27 cellular contexts compared by ENCODE assay signal in the genomic region with DNA sequence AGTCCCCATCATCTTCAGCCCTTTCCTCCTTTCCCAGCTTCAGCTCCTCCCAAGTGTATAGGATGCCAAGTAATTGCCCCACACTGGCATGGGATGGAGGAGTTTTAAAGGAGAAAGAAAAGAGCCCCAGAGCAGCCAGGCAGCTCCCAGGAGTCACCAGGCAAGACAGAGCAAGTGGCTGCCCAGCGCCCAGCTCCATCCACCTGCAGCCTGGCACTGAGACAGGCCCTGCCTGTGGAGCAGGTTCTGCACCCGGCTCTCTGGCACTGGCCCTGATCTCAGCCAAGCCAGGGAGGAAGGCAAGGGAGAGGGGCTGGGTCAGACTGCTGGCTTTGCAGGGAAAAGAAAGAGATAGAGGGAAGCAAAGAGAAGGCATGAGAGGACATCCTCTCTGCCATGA. TPM values are rescaled to one million over a fixed set of nuclear protein-coding genes. Genes with fewer than 3 reads are reported as not detected.
A peak's percentile ranks its signal among the peaks of the same experiment; 100 is the strongest.
DNase-seq lines count a peak whose midpoint lies in the region; ATAC-seq, FAIRE-seq and TF ChIP-seq lines count a peak whose summit lies in the region.
"Had no signal": no experiment of that assay in that cellular context is flagged by ENCODE, and none has a peak within 500 bp of the region (broad histone marks: within the 10 kb centered on the region; RNA-seq: fewer than 3 reads in every experiment).

No MANE protein-coding gene starts in this region.

- no peaks in the 10 kb centered on the region for H4K20me1 ChIP-seq in osteoblast (ENCODE audit: insufficient read depth, low read length)

- H3K79me2 ChIP-seq in osteoblast (ENCODE audit: insufficient read depth, low read length), result no peaks in the 10 kb centered on the region

- H3K9me3 Mint-ChIP-seq in progenitor cell of endocrine pancreas (ENCODE audit: low read depth), result no peaks in the 10 kb centered on the region
- H3K9me3 Mint-ChIP-seq: activated T-helper 1 cell treated with anti-CD3 and anti-CD28 coated beads, Interleukin-12 subunit alpha, Interleukin-12 subunit beta, Interleukin-2, Interleukin-4 antibody, amounts not matched to agents 30 ng/mL and 10 ng/mL and 1 ng/mL, durations not matched to agents 14 hours and 24 hours and 36 hours; CD8-positive, alpha-beta T cell; natural killer cell had no signal

- H3K4me1 Mint-ChIP-seq in T-helper 17 cell, result peaks cover 2% of the 10 kb centered on the region
- H3K4me1 Mint-ChIP-seq in progenitor cell of endocrine pancreas (ENCODE audit: low read depth), result peaks cover 15% of the 10 kb centered on the region
- H3K4me1 Mint-ChIP-seq: activated CD4-positive, alpha-beta T cell treated with anti-CD3 and anti-CD28 coated beads for 36 hours; activated CD8-positive, alpha-beta memory T cell treated with anti-CD3 and anti-CD28 coated beads, Interleukin-2, amount 10 ng/mL, durations not matched to agents 7 days and 5 days; natural killer cell had no signal

- H2AFZ ChIP-seq in osteoblast (ENCODE audit: low read length), result no peak overlapping the region

- DNase-seq in T-helper 17 cell, result no peak
- peak; percentile 58 for DNase-seq in osteoblast (ENCODE audit: insufficient read length, low spot score, missing footprints)
- DNase-seq in progenitor cell of endocrine pancreas (ENCODE audit: low spot score, unreplicated experiment), result no peak
- no peak for DNase-seq in RCC 7860 (ENCODE audit: low spot score)
- DNase-seq: activated CD4-positive, alpha-beta T cell treated with anti-CD3 and anti-CD28 coated beads for 36 hours; activated CD8-positive, alpha-beta memory T cell treated with anti-CD3 and anti-CD28 coated beads, Interleukin-2, amount 10 ng/mL, durations not matched to agents 7 days and 5 days; CD8-positive, alpha-beta T cell; cerebellar nuclear complex; GF-D8; HCEC 1CT; KG1; mesendoderm; MV-4-11; natural killer cell; NCI-H1694 treated with DMSO at 0.1 percent for 48 hours had no signal

- FAIRE-seq in RCC 7860 (lab: Jason Lieb, UNC), result no peak
- FAIRE-seq: kidney had no signal

- no peak overlapping the region for H3K4me2 ChIP-seq in osteoblast (ENCODE audit: insufficient read depth, low read length)

- no peak for ATAC-seq in T-helper 17 cell
- peak; percentile 89 for ATAC-seq in esophagus mucosa
- no peak for ATAC-seq in HG03135 (IDR thresholded peaks at IDR 0.05; ENCODE audit: unreplicated experiment)
- ATAC-seq: activated CD4-positive, alpha-beta T cell treated with anti-CD3 and anti-CD28 coated beads for 36 hours; activated CD8-positive, alpha-beta memory T cell treated with anti-CD3 and anti-CD28 coated beads, Interleukin-2, amount 10 ng/mL, durations not matched to agents 7 days and 5 days; CD8-positive, alpha-beta T cell; natural killer cell; Right ventricle myocardium inferior; sciatic nerve had no signal

- H3K36me3 Mint-ChIP-seq in T-helper 17 cell (ENCODE audit: low read depth) (no peaks in the 10 kb centered on the region), progenitor cell of endocrine pancreas (ENCODE audit: insufficient read depth) (no peaks in the 10 kb centered on the region)
- H3K36me3 Mint-ChIP-seq: activated CD8-positive, alpha-beta memory T cell treated with anti-CD3 and anti-CD28 coated beads, Interleukin-2, amount 10 ng/mL, durations not matched to agents 7 days and 5 days; activated naive CD8-positive, alpha-beta T cell; CD8-positive, alpha-beta T cell; natural killer cell had no signal

- H3K4me1 ChIP-seq in osteoblast (ENCODE audit: insufficient read depth, low read length), result peaks cover 15% of the 10 kb centered on the region
- no peaks in the 10 kb centered on the region for H3K4me1 ChIP-seq in urinary bladder (ENCODE audit: insufficient read depth)

- H3K36me3 ChIP-seq in osteoblast (ENCODE audit: insufficient read depth, low read length) (no peaks in the 10 kb centered on the region), urinary bladder (ENCODE audit: insufficient read depth) (no peaks in the 10 kb centered on the region)
- H3K36me3 ChIP-seq: ascending aorta, esophagus muscularis mucosa had no signal

- H3K27ac ChIP-seq in osteoblast (ENCODE audit: low read depth, low read length), result no peak overlapping the region
- H3K27ac ChIP-seq in urinary bladder (ENCODE audit: low read depth), result peak overlapping the region; percentile 38
- H3K27ac ChIP-seq: ascending aorta, esophagus muscularis mucosa had no signal

- H3K4me3 ChIP-seq in osteoblast (ENCODE audit: insufficient read depth, low read length) (no peak overlapping the region), urinary bladder (ENCODE audit: low read depth, low read length) (no peak overlapping the region)
- H3K4me3 ChIP-seq: ascending aorta, esophagus muscularis mucosa had no signal

- TF ChIP-seq CTCF in osteoblast (IDR thresholded peaks at IDR 0.05; ENCODE audit: extremely low read depth, low read depth, low read length) (no peak), progenitor cell of endocrine pancreas (IDR thresholded peaks at IDR 0.05; ENCODE audit: unreplicated experiment) (no peak)

- no peaks in the 10 kb centered on the region for H3K27me3 ChIP-seq in osteoblast (ENCODE audit: insufficient read depth, low read length)
- H3K27me3 ChIP-seq: ascending aorta had no signal

- peak overlapping the region; percentile 79 for H3K27ac Mint-ChIP-seq in T-helper 17 cell
- H3K27ac Mint-ChIP-seq in progenitor cell of endocrine pancreas, result no peak overlapping the region
- H3K27ac Mint-ChIP-seq: activated CD4-positive, alpha-beta T cell treated with anti-CD3 and anti-CD28 coated beads for 36 hours; activated CD8-positive, alpha-beta memory T cell treated with anti-CD3 and anti-CD28 coated beads, Interleukin-2, amount 10 ng/mL, durations not matched to agents 7 days and 5 days; activated naive CD8-positive, alpha-beta T cell; activated T-helper 1 cell treated with anti-CD3 and anti-CD28 coated beads, Interleukin-12 subunit alpha, Interleukin-12 subunit beta, Interleukin-2, Interleukin-4 antibody, amounts not matched to agents 30 ng/mL and 10 ng/mL and 1 ng/mL, durations not matched to agents 14 hours and 24 hours and 36 hours; CD8-positive, alpha-beta T cell; natural killer cell had no signal

- WGBS in urinary bladder, result 88% methylated on average over 2 of the region's 2 CpGs

- no peaks in the 10 kb centered on the region for H3K9me3 ChIP-seq in T-helper 17 cell (ENCODE audit: control insufficient read depth, low read length, poor library complexity, severe bottlenecking)
- no peaks in the 10 kb centered on the region for H3K9me3 ChIP-seq in osteoblast (ENCODE audit: low read depth, low read length)
- H3K9me3 ChIP-seq: ascending aorta, esophagus muscularis mucosa had no signal

- H3K27me3 Mint-ChIP-seq in T-helper 17 cell (peaks cover 7% of the 10 kb centered on the region), progenitor cell of endocrine pancreas (peaks cover 4% of the 10 kb centered on the region)
- H3K27me3 Mint-ChIP-seq: activated CD4-positive, alpha-beta T cell treated with anti-CD3 and anti-CD28 coated beads for 36 hours; activated naive CD8-positive, alpha-beta T cell had no signal

- H3K4me3 Mint-ChIP-seq in T-helper 17 cell (no peak overlapping the region), progenitor cell of endocrine pancreas (ENCODE audit: low read depth) (no peak overlapping the region)
- H3K4me3 Mint-ChIP-seq: activated CD4-positive, alpha-beta T cell treated with anti-CD3 and anti-CD28 coated beads for 36 hours; activated CD8-positive, alpha-beta memory T cell treated with anti-CD3 and anti-CD28 coated beads, Interleukin-2, amount 10 ng/mL, durations not matched to agents 7 days and 5 days; activated naive CD8-positive, alpha-beta T cell; activated T-helper 1 cell treated with anti-CD3 and anti-CD28 coated beads, Interleukin-12 subunit alpha, Interleukin-12 subunit beta, Interleukin-2, Interleukin-4 antibody, amounts not matched to agents 30 ng/mL and 10 ng/mL and 1 ng/mL, durations not matched to agents 14 hours and 24 hours and 36 hours; CD8-positive, alpha-beta T cell; natural killer cell had no signal

RNA-seq across cellular contexts. Expression of a gene that starts 21.7 kb away (rescaled TPM):
- total RNA-seq in T-helper 17 cell (not detected), esophagus mucosa (14.8 TPM), osteoblast (not detected in 2 replicates), urinary bladder (0.11 TPM), progenitor cell of endocrine pancreas (0.07 TPM in 1 of 2 replicates, not detected in the other)
- polyA plus RNA-seq in urinary bladder, result 0.13 TPM
- total RNA-seq: activated CD4-positive, alpha-beta T cell treated with anti-CD3 and anti-CD28 coated beads for 36 hours; activated CD8-positive, alpha-beta memory T cell treated with anti-CD3 and anti-CD28 coated beads, Interleukin-2, amount 10 ng/mL, durations not matched to agents 7 days and 5 days; activated T-helper 1 cell treated with anti-CD3 and anti-CD28 coated beads, Interleukin-12 subunit alpha, Interleukin-12 subunit beta, Interleukin-2, Interleukin-4 antibody, amounts not matched to agents 30 ng/mL and 10 ng/mL and 1 ng/mL, durations not matched to agents 14 hours and 24 hours and 36 hours; ascending aorta; CD8-positive, alpha-beta T cell; esophagus muscularis mucosa; HT-29; kidney; natural killer cell; Right ventricle myocardium inferior; sciatic nerve; subcutaneous adipose tissue had no signal

RNA-seq across cellular contexts. Expression of a gene that starts 24.6 kb away (rescaled TPM):
- 10 to 100 TPM; 87.2 to 91.9 TPM for total RNA-seq in T-helper 17 cell
- total RNA-seq in esophagus mucosa, result 19.2 TPM
- total RNA-seq in osteoblast, result 23.2 and 25.0 TPM in 2 replicates
- total RNA-seq in urinary bladder, result 15.2 TPM
- polyA plus RNA-seq in urinary bladder, result 24.4 TPM
- 41.3 and 46.7 TPM in 2 replicates for total RNA-seq in progenitor cell of endocrine pancreas

RNA-seq across cellular contexts. Expression of a gene that starts 43.5 kb away (rescaled TPM):
- 10 to 100 TPM; 44.5 to 50.9 TPM for total RNA-seq in T-helper 17 cell
- total RNA-seq in esophagus mucosa, result 37.3 TPM
- 49.9 and 54.5 TPM in 2 replicates for total RNA-seq in osteoblast
- 21.1 TPM for total RNA-seq in urinary bladder
- 64.4 TPM for polyA plus RNA-seq in urinary bladder
- total RNA-seq in progenitor cell of endocrine pancreas, result 65.0 and 68.2 TPM in 2 replicates

RNA-seq across cellular contexts. Expression of a gene that starts 48.8 kb away (rescaled TPM):
- total RNA-seq in T-helper 17 cell (10 to 100 TPM; 16.7 to 24.5 TPM), esophagus mucosa (24.9 TPM), osteoblast (9.4 and 17.0 TPM in 2 replicates), urinary bladder (9.6 TPM), progenitor cell of endocrine pancreas (4.8 and 5.6 TPM in 2 replicates)
- polyA plus RNA-seq in urinary bladder, result 34.2 TPM

RNA-seq across cellular contexts. Expression of a gene that starts 54.4 kb away (rescaled TPM):
- total RNA-seq in T-helper 17 cell (not detected), esophagus mucosa (not detected), osteoblast (not detected in 2 replicates), urinary bladder (not detected), progenitor cell of endocrine pancreas (0.29 and 0.31 TPM in 2 replicates)
- 0.03 TPM for polyA plus RNA-seq in urinary bladder
- total RNA-seq: activated CD4-positive, alpha-beta T cell treated with anti-CD3 and anti-CD28 coated beads for 36 hours; activated CD8-positive, alpha-beta memory T cell treated with anti-CD3 and anti-CD28 coated beads, Interleukin-2, amount 10 ng/mL, durations not matched to agents 7 days and 5 days; activated T-helper 1 cell treated with anti-CD3 and anti-CD28 coated beads, Interleukin-12 subunit alpha, Interleukin-12 subunit beta, Interleukin-2, Interleukin-4 antibody, amounts not matched to agents 30 ng/mL and 10 ng/mL and 1 ng/mL, durations not matched to agents 14 hours and 24 hours and 36 hours; ascending aorta; CD8-positive, alpha-beta T cell; esophagus muscularis mucosa; HT-29; natural killer cell; Right ventricle myocardium inferior; sciatic nerve; subcutaneous adipose tissue had no signal

Comparison
In these comparisons a context has a peak if more than half of its experiments do, and no peak if none do; other contexts are left out.
1. RNA of a gene that starts 21.7 kb away (total RNA-seq): 14.8 TPM in esophagus mucosa (single experiment); 0.11 TPM in urinary bladder (single experiment), 0.07 TPM in progenitor cell of endocrine pancreas, not detected in T-helper 17 cell and not detected in osteoblast; every median in the first group is over 10 times any median in the second.